ENCODE assay signal across 1 cellular context in the genomic region with DNA sequence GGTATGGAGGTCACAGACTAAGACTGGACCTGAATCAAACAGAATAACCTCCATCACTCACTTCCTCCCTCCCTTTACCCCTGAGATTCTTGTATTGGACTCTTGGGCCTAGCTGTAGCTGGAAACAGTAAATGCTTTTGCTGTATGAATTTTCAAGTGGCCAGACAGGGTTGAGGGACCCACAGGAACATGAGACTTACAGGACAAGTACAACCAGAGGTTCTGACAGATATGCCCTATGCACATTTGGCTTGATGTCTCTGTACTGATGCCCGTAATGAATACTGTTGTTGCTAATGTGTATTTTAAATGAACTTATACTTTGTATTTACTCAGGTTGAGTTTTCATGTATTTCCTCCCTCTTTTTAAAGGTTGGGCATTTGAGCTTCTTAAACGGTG.
TF ChIP-seq lines count a peak whose summit lies in the region.

No MANE protein-coding gene starts in this region.

TF ChIP-seq in IMR-90, 13 proteins besides CTCF, POLR2A, EP300 and RAD21:
- TF ChIP-seq, protein P1, sequence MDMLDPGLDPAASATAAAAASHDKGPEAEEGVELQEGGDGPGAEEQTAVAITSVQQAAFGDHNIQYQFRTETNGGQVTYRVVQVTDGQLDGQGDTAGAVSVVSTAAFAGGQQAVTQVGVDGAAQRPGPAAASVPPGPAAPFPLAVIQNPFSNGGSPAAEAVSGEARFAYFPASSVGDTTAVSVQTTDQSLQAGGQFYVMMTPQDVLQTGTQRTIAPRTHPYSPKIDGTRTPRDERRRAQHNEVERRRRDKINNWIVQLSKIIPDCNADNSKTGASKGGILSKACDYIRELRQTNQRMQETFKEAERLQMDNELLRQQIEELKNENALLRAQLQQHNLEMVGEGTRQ (IDR thresholded peaks at IDR 0.05; ENCODE audit: low read depth, low read length), result no peak
- TF ChIP-seq SMC3 (IDR thresholded peaks at IDR 0.05; ENCODE audit: low read depth, low read length) (no peak), BHLHE40 (IDR thresholded peaks at IDR 0.05; ENCODE audit: low read depth, low read length) (no peak), CEBPB (IDR thresholded peaks at IDR 0.05; ENCODE audit: low read depth, low read length) (no peak), MAFK (IDR thresholded peaks at IDR 0.05; ENCODE audit: low read depth, low read length) (no peak), MAZ (IDR thresholded peaks at IDR 0.05; ENCODE audit: borderline replicate concordance, low read depth, low read length) (no peak), FOS (IDR thresholded peaks at IDR 0.05; ENCODE audit: low read depth, low read length) (no peak), NFE2L2 (IDR thresholded peaks at IDR 0.05; ENCODE audit: low read depth, low read length) (no peak), RCOR1 (IDR thresholded peaks at IDR 0.05; ENCODE audit: insufficient replicate concordance, low read length) (no peak), RFX5 (IDR thresholded peaks at IDR 0.05; ENCODE audit: low read depth, low read length) (no peak)
